ENCODE assay signal across 10 cellular contexts in genomic region chr5:142246263-142246662, GRCh38.
DNase-seq lines count a peak whose midpoint lies in the region; ATAC-seq and TF ChIP-seq lines count a peak whose summit lies in the region.
"Had no signal": no experiment of that assay in that cellular context is flagged by ENCODE, and none has a peak within 500 bp of the region (broad histone marks: within the 10 kb centered on the region; RNA-seq: fewer than 3 reads in every experiment).

No MANE protein-coding gene starts in this region.

- intact Hi-C loops in activated CD8-positive, alpha-beta T cell treated with anti-CD3 and anti-CD28 coated beads for 36 hours (cut with micrococcal nuclease) = no loop called here

- H3K4me3 Mint-ChIP-seq in activated CD8-positive, alpha-beta T cell treated with anti-CD3 and anti-CD28 coated beads for 36 hours = no peak overlapping the region
- H3K4me3 Mint-ChIP-seq: activated CD4-positive, alpha-beta memory T cell treated with anti-CD3 and anti-CD28 coated beads, Interleukin-2, amount 10 ng/mL, durations not matched to agents 7 days and 5 days had no signal

- DNase-seq in AG09309 (ENCODE audit: low read depth) (peak; percentile 71), NCI-H446 treated with DMSO at 0.1 percent for 48 hours (lab: John Stamatoyannopoulos, UW) (peak; percentile 19), myocyte (ENCODE audit: low read depth) (peak; percentile 57), NCI-H526 (lab: John Stamatoyannopoulos, UW) (no peak)
- DNase-seq in stimulated activated CD4-positive, alpha-beta T cell treated with anti-CD3 and anti-CD28 coated beads, Interleukin-2, amount 100 ng/mL, for 24 hours = no peak
- no peak for DNase-seq in activated CD8-positive, alpha-beta T cell treated with anti-CD3 and anti-CD28 coated beads for 36 hours
- DNase-seq: activated CD4-positive, alpha-beta memory T cell treated with anti-CD3 and anti-CD28 coated beads, Interleukin-2, amount 10 ng/mL, durations not matched to agents 7 days and 5 days; Calu3 had no signal

- H3K27me3 Mint-ChIP-seq in activated CD8-positive, alpha-beta T cell treated with anti-CD3 and anti-CD28 coated beads for 36 hours = peaks cover 2% of the 10 kb centered on the region

- H3K4me1 Mint-ChIP-seq in activated CD8-positive, alpha-beta T cell treated with anti-CD3 and anti-CD28 coated beads for 36 hours (ENCODE audit: low read depth) = no peaks in the 10 kb centered on the region
- H3K4me1 Mint-ChIP-seq: activated CD4-positive, alpha-beta memory T cell treated with anti-CD3 and anti-CD28 coated beads, Interleukin-2, amount 10 ng/mL, durations not matched to agents 7 days and 5 days had no signal

- ATAC-seq in esophagus mucosa (peak; percentile 43), HG02973 (IDR thresholded peaks at IDR 0.05; ENCODE audit: unreplicated experiment) (no peak)
- no peak for ATAC-seq in activated CD8-positive, alpha-beta T cell treated with anti-CD3 and anti-CD28 coated beads for 36 hours

- H3K36me3 Mint-ChIP-seq in activated CD8-positive, alpha-beta T cell treated with anti-CD3 and anti-CD28 coated beads for 36 hours (ENCODE audit: low read depth) = no peaks in the 10 kb centered on the region

- H3K27ac Mint-ChIP-seq in activated CD8-positive, alpha-beta T cell treated with anti-CD3 and anti-CD28 coated beads for 36 hours = no peak overlapping the region
- H3K27ac Mint-ChIP-seq: activated CD4-positive, alpha-beta memory T cell treated with anti-CD3 and anti-CD28 coated beads, Interleukin-2, amount 10 ng/mL, durations not matched to agents 7 days and 5 days had no signal

- no peak overlapping the region for H3K4me3 ChIP-seq in AG09309 (ENCODE audit: control insufficient read depth, low read depth, low read length)

- H3K9me3 Mint-ChIP-seq in activated CD8-positive, alpha-beta T cell treated with anti-CD3 and anti-CD28 coated beads for 36 hours = no peaks in the 10 kb centered on the region
- H3K9me3 Mint-ChIP-seq: activated CD4-positive, alpha-beta memory T cell treated with anti-CD3 and anti-CD28 coated beads, Interleukin-2, amount 10 ng/mL, durations not matched to agents 7 days and 5 days had no signal

- CTCF ChIA-PET in activated CD8-positive, alpha-beta T cell treated with anti-CD3 and anti-CD28 coated beads for 36 hours (lab: Charles Lee) = no interaction called here

- TF ChIP-seq CTCF in AG09309 (IDR thresholded peaks at IDR 0.05; ENCODE audit: control insufficient read depth, insufficient read depth, low read depth, low read length, missing control alignments) = no peak
- no peak for TF ChIP-seq CTCF in activated CD8-positive, alpha-beta T cell treated with anti-CD3 and anti-CD28 coated beads for 36 hours (IDR thresholded peaks at IDR 0.05)

- POLR2A ChIA-PET in activated CD8-positive, alpha-beta T cell treated with anti-CD3 and anti-CD28 coated beads for 36 hours (lab: Charles Lee) = interaction anchor here (0.6 kb wide), 1 partner anchor 175 kb away, joined by 3 read pairs; no protein-coding TSS in a partner anchor

Comparison
In these comparisons a context has a peak if more than half of its experiments do, and no peak if none do; other contexts are left out.
1. DNase-seq: peak in AG09309 (single experiment), NCI-H446 treated with DMSO at 0.1 percent for 48 hours (single experiment) and myocyte (single experiment); none in stimulated activated CD4-positive, alpha-beta T cell treated with anti-CD3 and anti-CD28 coated beads, Interleukin-2, amount 100 ng/mL, for 24 hours (0 of 2), NCI-H526 (0 of 2) and activated CD8-positive, alpha-beta T cell treated with anti-CD3 and anti-CD28 coated beads for 36 hours (single experiment).